In the genomic region with DNA sequence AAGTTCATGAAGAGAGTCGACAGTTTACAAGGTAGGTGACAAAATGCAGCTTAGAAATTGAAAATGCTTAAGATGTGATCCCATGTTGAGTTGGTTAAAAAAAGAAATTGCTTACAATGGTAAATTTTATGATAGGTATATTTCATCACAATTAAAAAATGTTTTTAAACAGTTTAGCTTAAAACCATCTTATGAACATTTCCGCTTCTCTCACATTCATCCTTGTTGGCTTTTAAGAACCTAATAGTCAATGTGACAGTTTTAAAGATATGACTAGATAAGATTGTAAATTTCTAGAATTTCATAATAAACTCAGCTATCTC, we compare ENCODE assay signal across 30 cellular contexts. TPM values are rescaled to one million over a fixed set of nuclear protein-coding genes. Genes with fewer than 3 reads are reported as not detected.
DNase-seq lines count a peak whose midpoint lies in the region; ATAC-seq, FAIRE-seq and TF ChIP-seq lines count a peak whose summit lies in the region.
"Had no signal": no experiment of that assay in that cellular context is flagged by ENCODE, and none has a peak within 500 bp of the region (broad histone marks: within the 10 kb centered on the region; RNA-seq: fewer than 3 reads in every experiment).

No MANE protein-coding gene starts in this region.

- no peak overlapping the region; the same call in 1 of the 2 replicates for H2BK120ac ChIP-seq in IMR-90 (ENCODE audit: low read depth, low read length)

- no peak overlapping the region for H4K91ac ChIP-seq in IMR-90 (ENCODE audit: insufficient read depth, low read depth, low read length)

- FAIRE-seq in astrocyte (lab: Jason Lieb, UNC) = no peak
- FAIRE-seq: GM18507, kidney had no signal

- no peak for TF ChIP-seq RAD21 in IMR-90 (IDR thresholded peaks at IDR 0.05; ENCODE audit: low read length)

- no peaks in the 10 kb centered on the region for H3K9me3 Mint-ChIP-seq in activated T-cell treated with anti-CD3 and anti-CD28 coated beads, Interleukin-2, amount 50 U/mL, for 72 hours
- H3K9me3 Mint-ChIP-seq in astrocyte (ENCODE audit: unreplicated experiment) = no peaks in the 10 kb centered on the region
- H3K9me3 Mint-ChIP-seq in stimulated activated effector memory CD8-positive, alpha-beta T cell treated with anti-CD3 and anti-CD28 coated beads, Interleukin-12 subunit alpha, Interleukin-12 subunit beta, amount 100 ng/mL, for 72 hours = no peaks in the 10 kb centered on the region
- H3K9me3 Mint-ChIP-seq: mesothelial cell of epicardium had no signal

- no peak for DNase-seq in activated T-cell treated with anti-CD3 and anti-CD28 coated beads, Interleukin-2, amount 50 U/mL, for 72 hours
- DNase-seq in activated T-cell treated with anti-CD3 and anti-CD28 coated beads for 4 hours (no peak), IMR-90 (no peak), astrocyte (ENCODE audit: low read depth) (no peak), HuH-7 (ENCODE audit: low spot score) (no peak)
- no peak for DNase-seq in stimulated activated effector memory CD8-positive, alpha-beta T cell treated with anti-CD3 and anti-CD28 coated beads, Interleukin-12 subunit alpha, Interleukin-12 subunit beta, amount 100 ng/mL, for 72 hours (ENCODE audit: low spot score in 2 of 2)
- DNase-seq: DND-41; effector CD4-positive, alpha-beta T cell; kidney; naive thymus-derived CD4-positive, alpha-beta T cell; NCI-H1417 treated with DMSO at 0.1 percent for 48 hours; NCI-H2107; NCI-H748 treated with DMSO at 0.1 percent for 48 hours; substantia nigra; SW 1271 had no signal

- WGBS in IMR-90 (ENCODE audit: extremely low coverage in 2 of 2, insufficient read length in 1 of 2), 2 experiments = no CpG with 5 or more reads among the region's 2 CpGs

- no peaks in the 10 kb centered on the region for H3K9me3 ChIP-seq in IMR-90 (ENCODE audit: control insufficient read depth, insufficient read depth, low read length)
- H3K9me3 ChIP-seq in astrocyte (ENCODE audit: insufficient read depth, low read depth, low read length) = no peaks in the 10 kb centered on the region
- H3K9me3 ChIP-seq: HAP-1, upper lobe of left lung had no signal

- H2BK5ac ChIP-seq in IMR-90 (ENCODE audit: low read depth, low read length, poor library complexity, severe bottlenecking) = peak overlapping the region; percentile 36

- dilution Hi-C loops in IMR-90 (cut with HindIII; ENCODE audit: low sequenced_read_pairs, unreplicated experiment) = no loop called here

- H4K5ac ChIP-seq in IMR-90 (ENCODE audit: low read depth, low read length) = no peak overlapping the region

- TF ChIP-seq POLR2A in IMR-90 (IDR thresholded peaks at IDR 0.05; ENCODE audit: low read depth, low read length) = no peak

- in situ Hi-C loops in IMR-90 (cut with MboI; ENCODE audit: low sequenced_read_pairs) = no loop called here

- H4K20me1 ChIP-seq in IMR-90 (ENCODE audit: insufficient read depth, low read length) (no peaks in the 10 kb centered on the region; the same call in 1 of the 2 replicates), astrocyte (ENCODE audit: insufficient read depth, low read length) (no peaks in the 10 kb centered on the region)
- H4K20me1 ChIP-seq: BLaER1 treated with 17β-estradiol and CSF1 and Interleukin-3, amounts not matched to agents 10 nM and 100 nM had no signal

- 0 out of 2 replicates have a peak overlapping the region, but pooled peaks have one; percentile 28 for H3K14ac ChIP-seq in IMR-90 (replicated peaks; ENCODE audit: low read depth, low read length)

- no peaks in the 10 kb centered on the region for H3K27me3 ChIP-seq in IMR-90 (ENCODE audit: control insufficient read depth, insufficient read depth, low read length)
- H3K27me3 ChIP-seq in astrocyte (ENCODE audit: insufficient read depth, low read length) = no peaks in the 10 kb centered on the region
- H3K27me3 ChIP-seq: BLaER1 treated with 17β-estradiol and CSF1 and Interleukin-3, amounts not matched to agents 10 nM and 100 nM; upper lobe of left lung had no signal

- no peak overlapping the region for H3K27ac ChIP-seq in IMR-90 (ENCODE audit: insufficient read depth, low read length)
- H3K27ac ChIP-seq in astrocyte (ENCODE audit: low read depth, low read length) = peak overlapping the region; percentile 75
- H3K27ac ChIP-seq: KMS-11 had no signal

- H3K4me3 ChIP-seq in IMR-90 (ENCODE audit: insufficient read depth, low read depth, low read length) = no peak overlapping the region
- H3K4me3 ChIP-seq in astrocyte (ENCODE audit: insufficient read depth, low read depth, low read length) = no peak overlapping the region
- H3K4me3 ChIP-seq: BLaER1 treated with 17β-estradiol and CSF1 and Interleukin-3, amounts not matched to agents 10 nM and 100 nM; HAP-1; skin epidermis; upper lobe of left lung had no signal

- no peak overlapping the region for H3K9ac ChIP-seq in IMR-90 (ENCODE audit: low read depth, low read length)
- no peak overlapping the region for H3K9ac ChIP-seq in astrocyte (ENCODE audit: low read length)
- H3K9ac ChIP-seq: KMS-11 had no signal

- CTCF ChIA-PET in IMR-90 (lab: Yijun Ruan, JAX) = interaction anchor here (0.6 to 0.8 kb wide), 2 partner anchors 18 to 157 kb away, joined by 3 read pairs; no protein-coding TSS in a partner anchor

- no peak overlapping the region for H2AFZ ChIP-seq in IMR-90 (replicated peaks; ENCODE audit: low read length, poor library complexity)
- H2AFZ ChIP-seq in astrocyte (ENCODE audit: low read depth, low read length) = no peak overlapping the region

- no peaks in the 10 kb centered on the region for H3K79me2 ChIP-seq in astrocyte (ENCODE audit: insufficient read depth, low read length)

- peaks cover 20% of the 10 kb centered on the region for H3K9me1 ChIP-seq in IMR-90 (ENCODE audit: insufficient read depth, low read length)

- peaks cover 0 to 3% of the 10 kb centered on the region in 2 donors for H3K36me3 Mint-ChIP-seq in activated T-cell treated with anti-CD3 and anti-CD28 coated beads, Interleukin-2, amount 50 U/mL, for 72 hours (ENCODE audit: insufficient read depth in 2 of 2)
- peaks cover 3% of the 10 kb centered on the region for H3K36me3 Mint-ChIP-seq in astrocyte (ENCODE audit: low read depth, unreplicated experiment)
- H3K36me3 Mint-ChIP-seq in stimulated activated effector memory CD8-positive, alpha-beta T cell treated with anti-CD3 and anti-CD28 coated beads, Interleukin-12 subunit alpha, Interleukin-12 subunit beta, amount 100 ng/mL, for 72 hours = peaks cover 20% of the 10 kb centered on the region

- POLR2A ChIA-PET in IMR-90 (lab: Charles Lee; ENCODE audit: unreplicated experiment) = no interaction called here

- H3K27me3 Mint-ChIP-seq in activated T-cell treated with anti-CD3 and anti-CD28 coated beads, Interleukin-2, amount 50 U/mL, for 72 hours (ENCODE audit: low read depth) = no peaks in the 10 kb centered on the region
- H3K27me3 Mint-ChIP-seq in astrocyte (ENCODE audit: low read depth, unreplicated experiment) = no peaks in the 10 kb centered on the region
- H3K27me3 Mint-ChIP-seq: brain; naive thymus-derived CD4-positive, alpha-beta T cell had no signal

- ATAC-seq in activated T-cell treated with anti-CD3 and anti-CD28 coated beads, Interleukin-2, amount 50 U/mL, for 72 hours (replicated peaks in 1 of 2) = no peak
- ATAC-seq in IMR-90 (ENCODE audit: low read depth) (no peak), GM21576 (IDR thresholded peaks at IDR 0.05; ENCODE audit: unreplicated experiment) (no peak)
- no peak for ATAC-seq in stimulated activated effector memory CD8-positive, alpha-beta T cell treated with anti-CD3 and anti-CD28 coated beads, Interleukin-12 subunit alpha, Interleukin-12 subunit beta, amount 100 ng/mL, for 72 hours

- no peak for TF ChIP-seq CTCF in IMR-90 (conservative IDR thresholded peaks at IDR 0.05; ENCODE audit: low read depth, low read length)
- TF ChIP-seq CTCF in astrocyte (IDR thresholded peaks at IDR 0.05; ENCODE audit: insufficient read depth, low read depth, low read length) = no peak

- no peak overlapping the region for H4K8ac ChIP-seq in IMR-90 (ENCODE audit: low read depth in 2 of 2, low read length in 2 of 2)

- H3K4me1 Mint-ChIP-seq in activated T-cell treated with anti-CD3 and anti-CD28 coated beads, Interleukin-2, amount 50 U/mL, for 72 hours (ENCODE audit: low read depth) = peaks cover 50% of the 10 kb centered on the region
- H3K4me1 Mint-ChIP-seq in astrocyte (ENCODE audit: low read depth, unreplicated experiment) = peaks cover 16% of the 10 kb centered on the region
- H3K4me1 Mint-ChIP-seq in stimulated activated effector memory CD8-positive, alpha-beta T cell treated with anti-CD3 and anti-CD28 coated beads, Interleukin-12 subunit alpha, Interleukin-12 subunit beta, amount 100 ng/mL, for 72 hours = peaks cover 34% of the 10 kb centered on the region
- H3K4me1 Mint-ChIP-seq: brain had no signal

- no peak overlapping the region for H2AK5ac ChIP-seq in IMR-90 (ENCODE audit: low read depth, low read length)

- H2AK9ac ChIP-seq in IMR-90 (replicated peaks; ENCODE audit: low read depth, low read length, poor library complexity) = no peak overlapping the region

- BruUV-seq in IMR-90 (replicated peaks; lab: Mats Ljungman, UMichigan) = no TSS peak

- H3K36me3 ChIP-seq in IMR-90 (ENCODE audit: control insufficient read depth, insufficient read depth, low read length) = peaks cover 3% of the 10 kb centered on the region; the same call in 1 of the 2 replicates
- peaks cover 5% of the 10 kb centered on the region for H3K36me3 ChIP-seq in astrocyte (ENCODE audit: insufficient read depth, low read length)
- H3K36me3 ChIP-seq: HAP-1 had no signal

- no peak overlapping the region for H3K23ac ChIP-seq in IMR-90 (ENCODE audit: low read depth, low read length)

- intact Hi-C loops in IMR-90 (cut with micrococcal nuclease) = no loop called here

- no peak overlapping the region for H3K4me2 ChIP-seq in IMR-90 (ENCODE audit: low read depth, low read length)
- no peak overlapping the region for H3K4me2 ChIP-seq in astrocyte (ENCODE audit: low read length)
- H3K4me2 ChIP-seq: KMS-11 had no signal

- peaks cover 8 to 36% of the 10 kb centered on the region in 2 experiments for H3K79me1 ChIP-seq in IMR-90 (ENCODE audit: low read depth in 1 of 2, low read length in 2 of 2)

- H3K4me3 Mint-ChIP-seq in activated T-cell treated with anti-CD3 and anti-CD28 coated beads, Interleukin-2, amount 50 U/mL, for 72 hours = peak overlapping the region; percentile 56 to 67
- H3K4me3 Mint-ChIP-seq in astrocyte (ENCODE audit: unreplicated experiment) = no peak overlapping the region
- H3K4me3 Mint-ChIP-seq in stimulated activated effector memory CD8-positive, alpha-beta T cell treated with anti-CD3 and anti-CD28 coated beads, Interleukin-12 subunit alpha, Interleukin-12 subunit beta, amount 100 ng/mL, for 72 hours = peak overlapping the region; percentile 37
- H3K4me3 Mint-ChIP-seq: brain, mesothelial cell of epicardium had no signal

- H3K4me1 ChIP-seq in IMR-90 (ENCODE audit: control insufficient read depth, insufficient read depth, low read length) (peaks cover 17% of the 10 kb centered on the region), astrocyte (ENCODE audit: insufficient read depth, low read length) (peaks cover 23% of the 10 kb centered on the region)
- H3K4me1 ChIP-seq: HAP-1 had no signal

- peak overlapping the region; percentile 91 for H3K27ac Mint-ChIP-seq in activated T-cell treated with anti-CD3 and anti-CD28 coated beads, Interleukin-2, amount 50 U/mL, for 72 hours
- no peak overlapping the region for H3K27ac Mint-ChIP-seq in astrocyte (ENCODE audit: unreplicated experiment)
- peak overlapping the region; percentile 77 for H3K27ac Mint-ChIP-seq in stimulated activated effector memory CD8-positive, alpha-beta T cell treated with anti-CD3 and anti-CD28 coated beads, Interleukin-12 subunit alpha, Interleukin-12 subunit beta, amount 100 ng/mL, for 72 hours
- H3K27ac Mint-ChIP-seq: mesothelial cell of epicardium had no signal

- H3K56ac ChIP-seq in IMR-90 (ENCODE audit: extremely low read depth, insufficient read depth, low read length) = no peak overlapping the region

- H2BK20ac ChIP-seq in IMR-90 (ENCODE audit: low read depth, low read length) = peak overlapping the region; percentile 75; the same call in 1 of the 2 replicates

- no peak overlapping the region; the same call in 1 of the 2 replicates for H3K4ac ChIP-seq in IMR-90 (ENCODE audit: low read depth, low read length)

- H2BK15ac ChIP-seq in IMR-90 (ENCODE audit: low read depth, low read length) = 0 out of 3 replicates have a peak overlapping the region, but pooled peaks have one; percentile 19

- peak overlapping the region; percentile 23; the same call in 1 of the 2 replicates for H3K18ac ChIP-seq in IMR-90 (ENCODE audit: low read depth, low read length)

RNA-seq across cellular contexts. Expression of a gene that starts 36.1 kb away (rescaled TPM):
- total RNA-seq in activated T-cell treated with anti-CD3 and anti-CD28 coated beads, Interleukin-2, amount 50 U/mL, for 72 hours = 10 to 100 TPM; 19.9 to 24.2 TPM
- 11.1 and 26.1 TPM in 2 replicates for total RNA-seq in IMR-90 (2012; rRNA removed)
- 17.9 and 19.0 TPM in 2 replicates for polyA plus RNA-seq in IMR-90 (2012; rRNA removed)
- 2.8 and 5.1 TPM in 2 replicates for polyA plus RNA-seq in IMR-90 (2012; cell fraction: cytosol; rRNA removed)
- polyA plus RNA-seq in IMR-90 (2012; cell fraction: nucleus; rRNA removed; ENCODE audit: low replicate concordance) = 2.9 and 13.5 TPM in 2 replicates
- total RNA-seq in astrocyte = 21.6 and 25.4 TPM in 2 replicates

RNA-seq across cellular contexts. Expression of a gene that starts 57.2 kb away (rescaled TPM):
- not detected for total RNA-seq in activated T-cell treated with anti-CD3 and anti-CD28 coated beads, Interleukin-2, amount 50 U/mL, for 72 hours
- total RNA-seq in IMR-90 (2012; rRNA removed) (not detected in 2 replicates), astrocyte (not detected in 2 replicates)
- not detected in 2 replicates for polyA plus RNA-seq in IMR-90 (2012; rRNA removed)
- not detected in 2 replicates for polyA plus RNA-seq in IMR-90 (2012; cell fraction: cytosol; rRNA removed)
- polyA plus RNA-seq in IMR-90 (2012; cell fraction: nucleus; rRNA removed; ENCODE audit: low replicate concordance) = 0.08 TPM in 1 of 2 replicates, not detected in the other
- total RNA-seq: activated CD8-positive, alpha-beta memory T cell treated with anti-CD3 and anti-CD28 coated beads for 36 hours; glomerular endothelial cell; HT1080; kidney; liver; mesothelial cell of epicardium; omental fat pad; renal cortical epithelial cell; upper lobe of left lung had no signal
- polyA plus RNA-seq: liver; naive thymus-derived CD4-positive, alpha-beta T cell had no signal
